18 cellular contexts compared by ENCODE assay signal in genomic region chr14:32206552-32206951, GRCh38. TPM values are rescaled to one million over a fixed set of nuclear protein-coding genes. Genes with fewer than 3 reads are reported as not detected.
DNase-seq lines count a peak whose midpoint lies in the region; ATAC-seq and TF ChIP-seq lines count a peak whose summit lies in the region.
"Had no signal": no experiment of that assay in that cellular context is flagged by ENCODE, and none has a peak within 500 bp of the region (broad histone marks: within the 10 kb centered on the region; RNA-seq: fewer than 3 reads in every experiment).

No MANE protein-coding gene starts in this region.

- no peak overlapping the region for H3K4me3 Mint-ChIP-seq in activated CD4-positive, alpha-beta T cell treated with anti-CD3 and anti-CD28 coated beads, Interleukin-2, amount 10 ng/mL, durations not matched to agents 7 days and 5 days
- no peak overlapping the region for H3K4me3 Mint-ChIP-seq in dendritic cell treated with granulocyte-macrophage colony-stimulating factor and Interleukin-4, amounts not matched to agents 40 ng/mL and 50 ng/mL, for 4 days
- peak overlapping the region; percentile 24 for H3K4me3 Mint-ChIP-seq in stimulated activated memory B cell treated with anti-CD40 and anti-IgM and Interleukin-4, amounts not matched to agents 10 μg/mL and 1 μg/mL and 100 μg/mL, for 72 hours
- no peak overlapping the region for H3K4me3 Mint-ChIP-seq in glutamatergic neuron (ENCODE audit: unreplicated experiment)
- H3K4me3 Mint-ChIP-seq: CD8-positive, alpha-beta T cell; HFFc6 had no signal

- no peak overlapping the region for H2AFZ ChIP-seq in OCI-LY3 (ENCODE audit: low read depth, low read length)

- H3K9ac ChIP-seq in OCI-LY3 (ENCODE audit: low read length): no peak overlapping the region

- H3K4me3 ChIP-seq in OCI-LY3 (ENCODE audit: low read length): peak overlapping the region; percentile 51
- H3K4me3 ChIP-seq: SJSA1 had no signal

- H3K4me1 ChIP-seq in OCI-LY3 (ENCODE audit: low read length): peaks cover 32% of the 10 kb centered on the region

- no peaks in the 10 kb centered on the region for H3K9me3 Mint-ChIP-seq in activated CD4-positive, alpha-beta T cell treated with anti-CD3 and anti-CD28 coated beads, Interleukin-2, amount 10 ng/mL, durations not matched to agents 7 days and 5 days
- H3K9me3 Mint-ChIP-seq in dendritic cell treated with granulocyte-macrophage colony-stimulating factor and Interleukin-4, amounts not matched to agents 40 ng/mL and 50 ng/mL, for 4 days: no peaks in the 10 kb centered on the region
- no peaks in the 10 kb centered on the region for H3K9me3 Mint-ChIP-seq in stimulated activated memory B cell treated with anti-CD40 and anti-IgM and Interleukin-4, amounts not matched to agents 10 μg/mL and 1 μg/mL and 100 μg/mL, for 72 hours
- peaks cover 20% of the 10 kb centered on the region for H3K9me3 Mint-ChIP-seq in glutamatergic neuron (ENCODE audit: unreplicated experiment)
- H3K9me3 Mint-ChIP-seq: CD8-positive, alpha-beta T cell; HFFc6 had no signal

- no peak for ATAC-seq in stimulated activated memory B cell treated with anti-CD40 and anti-IgM and Interleukin-4, amounts not matched to agents 10 μg/mL and 1 μg/mL and 100 μg/mL, for 72 hours
- ATAC-seq: CD8-positive, alpha-beta T cell; PC-3 had no signal

- intact Hi-C loops in dendritic cell treated with granulocyte-macrophage colony-stimulating factor and Interleukin-4, amounts not matched to agents 40 ng/mL and 50 ng/mL, for 4 days (cut with micrococcal nuclease): loop anchor here (10.0 kb wide), 1 partner anchor 162 kb away; no protein-coding TSS in a partner anchor

- no peaks in the 10 kb centered on the region for H3K36me3 ChIP-seq in OCI-LY3 (replicated peaks; ENCODE audit: low read depth, low read length)
- H3K36me3 ChIP-seq: SJSA1 had no signal

- no peaks in the 10 kb centered on the region for H3K79me2 ChIP-seq in OCI-LY3 (ENCODE audit: low read length)

- DNase-seq in activated CD4-positive, alpha-beta T cell treated with anti-CD3 and anti-CD28 coated beads, Interleukin-2, amount 10 ng/mL, durations not matched to agents 7 days and 5 days: no peak
- no peak for DNase-seq in activated CD4-positive, alpha-beta T cell treated with anti-CD3 and anti-CD28 coated beads, Interleukin-2, amount 50 U/mL, for 48 hours
- DNase-seq in medulla oblongata (ENCODE audit: extremely low spot score): no peak
- DNase-seq in glutamatergic neuron: no peak
- DNase-seq in activated CD4-positive, CD25-positive, alpha-beta regulatory T cell (lab: John Stamatoyannopoulos, UW): no peak
- DNase-seq: HFFc6; Karpas-422; NCI-H187; NCI-H226; NCI-H526 treated with DMSO at 0.1 percent for 48 hours; NK-92 treated with Interleukin-12 subunit alpha and Interleukin-12 subunit beta, amount 100 ng/mL, for 24 hours had no signal

- peaks cover 2% of the 10 kb centered on the region for H3K36me3 Mint-ChIP-seq in activated CD4-positive, alpha-beta T cell treated with anti-CD3 and anti-CD28 coated beads, Interleukin-2, amount 10 ng/mL, durations not matched to agents 7 days and 5 days (ENCODE audit: low read depth)
- no peaks in the 10 kb centered on the region for H3K36me3 Mint-ChIP-seq in dendritic cell treated with granulocyte-macrophage colony-stimulating factor and Interleukin-4, amounts not matched to agents 40 ng/mL and 50 ng/mL, for 4 days (ENCODE audit: low read depth)
- no peaks in the 10 kb centered on the region for H3K36me3 Mint-ChIP-seq in stimulated activated memory B cell treated with anti-CD40 and anti-IgM and Interleukin-4, amounts not matched to agents 10 μg/mL and 1 μg/mL and 100 μg/mL, for 72 hours
- no peaks in the 10 kb centered on the region for H3K36me3 Mint-ChIP-seq in glutamatergic neuron (ENCODE audit: unreplicated experiment)

- no peak overlapping the region for H3K27ac ChIP-seq in OCI-LY3 (ENCODE audit: low read length)
- H3K27ac ChIP-seq: 22Rv1, SJSA1 had no signal

- H3K9me3 ChIP-seq in OCI-LY3 (ENCODE audit: insufficient read depth, low read length): no peaks in the 10 kb centered on the region
- H3K9me3 ChIP-seq: SJSA1 had no signal

- H4K20me1 ChIP-seq in OCI-LY3 (ENCODE audit: insufficient read depth, low read length): peaks cover 8% of the 10 kb centered on the region; the same call in 1 of the 2 replicates

- peak overlapping the region; percentile 15 for H3K27ac Mint-ChIP-seq in activated CD4-positive, alpha-beta T cell treated with anti-CD3 and anti-CD28 coated beads, Interleukin-2, amount 10 ng/mL, durations not matched to agents 7 days and 5 days
- H3K27ac Mint-ChIP-seq in dendritic cell treated with granulocyte-macrophage colony-stimulating factor and Interleukin-4, amounts not matched to agents 40 ng/mL and 50 ng/mL, for 4 days: peak overlapping the region; percentile 1
- peak overlapping the region; percentile 84 for H3K27ac Mint-ChIP-seq in stimulated activated memory B cell treated with anti-CD40 and anti-IgM and Interleukin-4, amounts not matched to agents 10 μg/mL and 1 μg/mL and 100 μg/mL, for 72 hours
- H3K27ac Mint-ChIP-seq in glutamatergic neuron (ENCODE audit: unreplicated experiment): no peak overlapping the region
- H3K27ac Mint-ChIP-seq: CD8-positive, alpha-beta T cell; HFFc6 had no signal

- TF ChIP-seq CTCF in OCI-LY3 (IDR thresholded peaks at IDR 0.05; ENCODE audit: low read depth, low read length): no peak
- no peak for TF ChIP-seq CTCF in glutamatergic neuron (IDR thresholded peaks at IDR 0.05; ENCODE audit: partially characterized antibody, unreplicated experiment)

- peaks cover 38% of the 10 kb centered on the region for H3K4me1 Mint-ChIP-seq in activated CD4-positive, alpha-beta T cell treated with anti-CD3 and anti-CD28 coated beads, Interleukin-2, amount 10 ng/mL, durations not matched to agents 7 days and 5 days
- H3K4me1 Mint-ChIP-seq in dendritic cell treated with granulocyte-macrophage colony-stimulating factor and Interleukin-4, amounts not matched to agents 40 ng/mL and 50 ng/mL, for 4 days (ENCODE audit: low read depth): peaks cover 31% of the 10 kb centered on the region
- peaks cover 37% of the 10 kb centered on the region for H3K4me1 Mint-ChIP-seq in stimulated activated memory B cell treated with anti-CD40 and anti-IgM and Interleukin-4, amounts not matched to agents 10 μg/mL and 1 μg/mL and 100 μg/mL, for 72 hours
- peaks cover 2% of the 10 kb centered on the region for H3K4me1 Mint-ChIP-seq in glutamatergic neuron (ENCODE audit: low read depth, unreplicated experiment)

- POLR2A ChIA-PET in activated CD4-positive, alpha-beta T cell treated with anti-CD3 and anti-CD28 coated beads, Interleukin-2, amount 10 ng/mL, durations not matched to agents 7 days and 5 days (lab: Charles Lee): no interaction called here

- H3K27me3 ChIP-seq in OCI-LY3 (ENCODE audit: low read depth, low read length): peaks cover 48% of the 10 kb centered on the region
- H3K27me3 ChIP-seq: SJSA1 had no signal

- peak overlapping the region; percentile 77 for H3K4me2 ChIP-seq in OCI-LY3 (ENCODE audit: low read length)

- peaks cover 16% of the 10 kb centered on the region for H3K27me3 Mint-ChIP-seq in activated CD4-positive, alpha-beta T cell treated with anti-CD3 and anti-CD28 coated beads, Interleukin-2, amount 10 ng/mL, durations not matched to agents 7 days and 5 days
- H3K27me3 Mint-ChIP-seq in dendritic cell treated with granulocyte-macrophage colony-stimulating factor and Interleukin-4, amounts not matched to agents 40 ng/mL and 50 ng/mL, for 4 days: peaks cover 65% of the 10 kb centered on the region
- no peaks in the 10 kb centered on the region for H3K27me3 Mint-ChIP-seq in stimulated activated memory B cell treated with anti-CD40 and anti-IgM and Interleukin-4, amounts not matched to agents 10 μg/mL and 1 μg/mL and 100 μg/mL, for 72 hours
- peaks cover 11% of the 10 kb centered on the region for H3K27me3 Mint-ChIP-seq in glutamatergic neuron (ENCODE audit: unreplicated experiment)

- CTCF ChIA-PET in activated CD4-positive, alpha-beta T cell treated with anti-CD3 and anti-CD28 coated beads, Interleukin-2, amount 10 ng/mL, durations not matched to agents 7 days and 5 days (lab: Charles Lee): no interaction called here

RNA-seq across cellular contexts. Expression of gene RNU6-8, which starts 3.5 kb away (rescaled TPM):
- not detected for total RNA-seq in activated CD4-positive, alpha-beta T cell treated with anti-CD3 and anti-CD28 coated beads, Interleukin-2, amount 10 ng/mL, durations not matched to agents 7 days and 5 days
- not detected for total RNA-seq in glutamatergic neuron (ENCODE audit: unreplicated experiment)
- total RNA-seq: CD8-positive, alpha-beta T cell; HFFc6; PC-3; SJSA1 had no signal

RNA-seq across cellular contexts. Expression of gene RNU6-7, which starts 4.7 kb away (rescaled TPM):
- not detected for total RNA-seq in activated CD4-positive, alpha-beta T cell treated with anti-CD3 and anti-CD28 coated beads, Interleukin-2, amount 10 ng/mL, durations not matched to agents 7 days and 5 days
- not detected for total RNA-seq in glutamatergic neuron (ENCODE audit: unreplicated experiment)
- total RNA-seq: CD8-positive, alpha-beta T cell; HFFc6; PC-3; SJSA1 had no signal
